ENCODE assay signal across 13 cellular contexts in the genomic region with DNA sequence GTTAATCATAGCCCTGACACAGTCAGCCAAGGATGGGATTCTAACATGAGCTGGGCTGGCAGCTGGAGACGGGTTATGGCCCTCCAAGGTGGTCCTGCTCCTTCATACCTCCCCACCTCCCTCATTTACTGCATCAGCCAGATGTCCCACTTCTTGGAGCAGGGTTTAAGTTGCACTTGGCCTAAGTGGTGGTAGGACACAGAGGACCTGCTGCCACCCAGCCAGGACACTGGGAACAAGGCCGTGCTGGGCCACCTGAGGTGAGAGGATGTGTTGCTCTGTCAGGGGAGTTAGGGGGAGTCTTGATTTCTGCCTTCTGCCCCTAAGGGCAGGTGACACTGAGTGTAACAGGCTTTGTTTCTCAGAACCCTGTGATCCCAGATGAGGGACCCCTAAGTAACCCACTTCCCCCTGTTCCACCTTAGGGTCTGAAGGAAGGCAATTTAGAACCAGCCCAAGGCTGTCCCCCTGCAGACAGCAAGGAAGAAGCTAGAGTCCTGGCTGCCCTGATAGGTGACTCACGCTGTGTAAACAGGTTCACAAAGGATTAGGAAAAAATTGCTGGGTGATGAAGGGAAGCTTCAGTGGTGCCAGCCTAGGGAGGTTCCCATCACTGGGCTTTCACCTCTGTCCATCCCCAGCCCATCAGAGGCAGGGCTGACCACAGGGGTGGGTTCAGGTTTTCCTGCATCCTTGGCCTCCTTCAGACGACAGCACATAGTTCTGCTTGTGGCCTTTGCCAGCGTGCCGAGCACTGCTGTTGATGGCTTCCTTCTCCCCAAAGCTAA.
A peak's percentile ranks its signal among the peaks of the same experiment; 100 is the strongest.
DNase-seq lines count a peak whose midpoint lies in the region; TF ChIP-seq lines count a peak whose summit lies in the region.
"Had no signal": no experiment of that assay in that cellular context is flagged by ENCODE, and none has a peak within 500 bp of the region (broad histone marks: within the 10 kb centered on the region; RNA-seq: fewer than 3 reads in every experiment).

No MANE protein-coding gene starts in this region.

- TF ChIP-seq POLR2A in tibial nerve (IDR thresholded peaks at IDR 0.05): no peak

- H3K27ac ChIP-seq in brain microvascular endothelial cell: no peak overlapping the region
- peak overlapping the region; percentile 20 for H3K27ac ChIP-seq in muscle layer of duodenum (ENCODE audit: low read length)
- H3K27ac ChIP-seq in tibial nerve: no peak overlapping the region
- H3K27ac ChIP-seq: right lobe of liver had no signal

- H3K9me3 ChIP-seq in muscle layer of duodenum (ENCODE audit: control insufficient read depth in 1 of 2, low read length in 2 of 2) (no peaks in the 10 kb centered on the region), tibial nerve (no peaks in the 10 kb centered on the region)
- H3K9me3 ChIP-seq: right lobe of liver had no signal

- DNase-seq in Caki2 (ENCODE audit: low read depth) (peak; percentile 66), LoVo (ENCODE audit: low spot score) (peak; percentile 46), brain microvascular endothelial cell (peak; percentile 18), inferior parietal cortex (ENCODE audit: extremely low spot score) (no peak), tibial nerve (ENCODE audit: low spot score in 2 of 2) (no peak), H7 (no peak), iPS-NIHi7 (ENCODE audit: extremely low spot score) (no peak)
- DNase-seq: activated CD8-positive, alpha-beta memory T cell treated with anti-CD3 and anti-CD28 coated beads, Interleukin-2, amount 50 U/mL, for 4 hours; CD8-positive, alpha-beta T cell; NCI-H187; OCI-M1 had no signal

- no peak for TF ChIP-seq CTCF in brain microvascular endothelial cell (IDR thresholded peaks at IDR 0.05; ENCODE audit: low read depth, low read length, missing control alignments)
- no peak for TF ChIP-seq CTCF in tibial nerve (IDR thresholded peaks at IDR 0.05)

- peaks cover 44% of the 10 kb centered on the region for H3K36me3 ChIP-seq in brain microvascular endothelial cell (replicated peaks)
- H3K36me3 ChIP-seq in muscle layer of duodenum (ENCODE audit: control insufficient read depth in 1 of 2, insufficient read depth in 2 of 2, low read length in 2 of 2): peaks cover 27 to 35% of the 10 kb centered on the region in 2 donors
- H3K36me3 ChIP-seq in tibial nerve: peaks cover 0 to 66% (median 9%) of the 10 kb centered on the region in 3 donors
- H3K36me3 ChIP-seq in H7 (replicated peaks; ENCODE audit: control insufficient read depth, insufficient read depth, low read length): peaks cover 1% of the 10 kb centered on the region; the same call in 1 of the 2 replicates

- 90 to 99% methylated on average over 5 to 6 of the region's 6 CpGs for WGBS in tibial nerve, 2 donors

- H3K4me1 ChIP-seq in muscle layer of duodenum (ENCODE audit: control insufficient read depth in 1 of 2, insufficient read depth in 2 of 2, low read length in 2 of 2) (peaks cover 32 to 75% of the 10 kb centered on the region in 2 donors), tibial nerve (peaks cover 4 to 67% (median 35%) of the 10 kb centered on the region in 4 donors)

- TF ChIP-seq EP300 in tibial nerve (IDR thresholded peaks at IDR 0.05): no peak

- in situ Hi-C loops in Caki2 (cut with HindIII; ENCODE audit: low pct_unique_long_range_greater_than_20kb, low sequenced_read_pairs) (no loop called here), brain microvascular endothelial cell (cut with HindIII; ENCODE audit: low pct_ligation_motif_present, low sequenced_read_pairs) (no loop called here)

- H3K4me3 ChIP-seq in brain microvascular endothelial cell (ENCODE audit: low read depth, low read length) (no peak overlapping the region), muscle layer of duodenum (ENCODE audit: low read depth in 1 of 2, low read length in 2 of 2) (no peak overlapping the region), tibial nerve (no peak overlapping the region), H7 (ENCODE audit: insufficient read depth, low read depth, low read length) (no peak overlapping the region)
- H3K4me3 ChIP-seq: right lobe of liver had no signal

- H3K27me3 ChIP-seq in brain microvascular endothelial cell (replicated peaks) (no peaks in the 10 kb centered on the region), muscle layer of duodenum (ENCODE audit: low read depth, low read length) (no peaks in the 10 kb centered on the region), tibial nerve (no peaks in the 10 kb centered on the region), H7 (ENCODE audit: control insufficient read depth, insufficient read depth, low read length) (no peaks in the 10 kb centered on the region)
- H3K27me3 ChIP-seq: right lobe of liver had no signal

Comparison
In these comparisons a context has a peak if more than half of its experiments do, and no peak if none do; other contexts are left out.
1. DNase-seq: peak in Caki2 (single experiment), LoVo (single experiment) and brain microvascular endothelial cell (single experiment); none in inferior parietal cortex (single experiment), tibial nerve (0 of 2), H7 (single experiment) and iPS-NIHi7 (single experiment).